ENCODE assay signal across 8 cellular contexts in genomic region chr11:12675951-12676711, GRCh38. TPM values are rescaled to one million over a fixed set of nuclear protein-coding genes. Genes with fewer than 3 reads are reported as not detected.
DNase-seq lines count a peak whose midpoint lies in the region; ATAC-seq and TF ChIP-seq lines count a peak whose summit lies in the region.

No MANE protein-coding gene starts in this region.

- no peaks in the 10 kb centered on the region for H3K9me3 ChIP-seq in Caco-2

- peaks cover 34% of the 10 kb centered on the region for H3K4me1 Mint-ChIP-seq in Caco-2 (ENCODE audit: low read depth, unreplicated experiment)
- peaks cover 2 to 13% (median 10%) of the 10 kb centered on the region in 4 donors for H3K4me1 Mint-ChIP-seq in naive thymus-derived CD8-positive, alpha-beta T cell

- H3K36me3 Mint-ChIP-seq in Caco-2 (ENCODE audit: insufficient read depth, unreplicated experiment) = peaks cover 53% of the 10 kb centered on the region
- peaks cover 0 to 8% (median 4%) of the 10 kb centered on the region in 3 donors for H3K36me3 Mint-ChIP-seq in naive thymus-derived CD8-positive, alpha-beta T cell

- DNase-seq in Caco-2 = no peak
- DNase-seq in NAMALWA (ENCODE audit: low spot score) = peak; percentile 14
- no peak for DNase-seq in dorsolateral prefrontal cortex
- DNase-seq in naive thymus-derived CD8-positive, alpha-beta T cell = no peak
- no peak for DNase-seq in activated effector memory CD4-positive, alpha-beta T cell treated with Interleukin-2 at 50 U/mL for 16 hours
- no peak for DNase-seq in activated T-cell treated with anti-CD3 and anti-CD28 coated beads for 4 hours

- CTCF ChIA-PET in Caco-2 (lab: Charles Lee) = no interaction called here

- peak overlapping the region; percentile 79 for H3K4me3 Mint-ChIP-seq in Caco-2 (ENCODE audit: unreplicated experiment)
- H3K4me3 Mint-ChIP-seq in naive thymus-derived CD8-positive, alpha-beta T cell = peak overlapping the region in 8 of 10 donors; percentile 14 to 66 (median 56)

- POLR2A ChIA-PET in Caco-2 (lab: Charles Lee) = no interaction called here
- POLR2A ChIA-PET in naive thymus-derived CD8-positive, alpha-beta T cell (lab: Charles Lee) = no interaction called here

- TF ChIP-seq CTCF in Caco-2 (IDR thresholded peaks at IDR 0.05; ENCODE audit: insufficient read depth in 1 of 2, low read depth in 1 of 2, low read length in 1 of 2, severe bottlenecking in 1 of 2, unreplicated experiment in 1 of 2) = no peak
- no peak for TF ChIP-seq CTCF in dorsolateral prefrontal cortex (IDR thresholded peaks at IDR 0.05 in 54 of 56, conservative IDR thresholded peaks at IDR 0.05 in 2 of 56; ENCODE audit: low read depth in 1 of 56, partially characterized antibody in 56 of 56)

- H3K27me3 ChIP-seq in Caco-2 (replicated peaks; ENCODE audit: control insufficient read depth, insufficient read depth, low read length) (no peaks in the 10 kb centered on the region), dorsolateral prefrontal cortex (no peaks in the 10 kb centered on the region)

- no peak for ATAC-seq in naive thymus-derived CD8-positive, alpha-beta T cell
- ATAC-seq in HG02970 (IDR thresholded peaks at IDR 0.05; ENCODE audit: low FRiP score, unreplicated experiment) (no peak), HG02884 (IDR thresholded peaks at IDR 0.05; ENCODE audit: unreplicated experiment) (no peak)

- H3K27ac Mint-ChIP-seq in Caco-2 (ENCODE audit: unreplicated experiment) = peak overlapping the region; percentile 77
- H3K27ac Mint-ChIP-seq in naive thymus-derived CD8-positive, alpha-beta T cell = no peak overlapping the region

- intact Hi-C loops in Caco-2 (cut with micrococcal nuclease; ENCODE audit: unreplicated experiment) = loop anchor here (2.0 to 10.0 kb wide), 3 partner anchors 47 to 341 kb away; no protein-coding TSS in a partner anchor
- intact Hi-C loops in dorsolateral prefrontal cortex (cut with DNase I) = loop anchor here (2.0 to 10.0 kb wide), 4 partner anchors 149 to 571 kb away; no protein-coding TSS in a partner anchor

- H3K27me3 Mint-ChIP-seq in Caco-2 (ENCODE audit: insufficient read depth, unreplicated experiment) = no peaks in the 10 kb centered on the region
- peaks cover 51 to 85% (median 66%) of the 10 kb centered on the region in 5 donors for H3K27me3 Mint-ChIP-seq in naive thymus-derived CD8-positive, alpha-beta T cell

- H3K36me3 ChIP-seq in Caco-2 (ENCODE audit: control insufficient read depth, insufficient read depth, low read length) = peaks cover 1% of the 10 kb centered on the region; the same call in 1 of the 2 replicates

- peaks cover 27% of the 10 kb centered on the region; the same call in 1 of the 2 replicates for H3K4me1 ChIP-seq in Caco-2

- no peaks in the 10 kb centered on the region for H3K9me3 Mint-ChIP-seq in Caco-2 (ENCODE audit: unreplicated experiment)
- peaks cover 0 to 26% (median 5%) of the 10 kb centered on the region in 9 donors for H3K9me3 Mint-ChIP-seq in naive thymus-derived CD8-positive, alpha-beta T cell

- H3K27ac ChIP-seq in dorsolateral prefrontal cortex = peak overlapping the region in 46 of 59 donors; percentile 6 to 95 (median 72)

- BruUV-seq in Caco-2 (replicated peaks; lab: Mats Ljungman, UMichigan) = no TSS peak

- H3K4me3 ChIP-seq in Caco-2 (ENCODE audit: low read depth, low read length) (peak overlapping the region; percentile 57), dorsolateral prefrontal cortex (peak overlapping the region; percentile 9 to 92 (median 78))

RNA-seq across cellular contexts. Expression of gene TEAD1, which starts 1.9 kb away (rescaled TPM):
- total RNA-seq in Caco-2 (2022) = 134 and 144 TPM in 2 replicates
- total RNA-seq in dorsolateral prefrontal cortex = 100 to 1,000 TPM in 1 of 120 experiments, 10 to 100 TPM in 119; 22.9 to 101 (median 43.9) TPM
- not detected for total RNA-seq in naive thymus-derived CD8-positive, alpha-beta T cell
- not detected for polyA plus RNA-seq in naive thymus-derived CD8-positive, alpha-beta T cell

Comparison
In these comparisons a context has a peak if more than half of its experiments do, and no peak if none do; other contexts are left out.
1. RNA of gene TEAD1, which starts 1.9 kb away (total RNA-seq): 134 to 144 TPM in Caco-2 and 22.9 to 101 TPM in dorsolateral prefrontal cortex; not detected in naive thymus-derived CD8-positive, alpha-beta T cell; every median in the first group is over 10 times any median in the second.